Comparison of ENCODE assay signal across 11 cellular contexts in genomic region chr17:37273419-37274051, GRCh38.
A peak's percentile ranks its signal among the peaks of the same experiment; 100 is the strongest.
DNase-seq lines count a peak whose midpoint lies in the region; ATAC-seq and TF ChIP-seq lines count a peak whose summit lies in the region.
"Had no signal": no experiment of that assay in that cellular context is flagged by ENCODE, and none has a peak within 500 bp of the region (broad histone marks: within the 10 kb centered on the region; RNA-seq: fewer than 3 reads in every experiment).

No MANE protein-coding gene starts in this region.

- H3K36me3 ChIP-seq in Caco-2 (ENCODE audit: control insufficient read depth, insufficient read depth, low read length) = peaks cover 3% of the 10 kb centered on the region; the same call in 1 of the 2 replicates

- H3K4me1 Mint-ChIP-seq in activated T-cell treated with anti-CD3 and anti-CD28 coated beads, Interleukin-2, amount 50 U/mL, for 72 hours (ENCODE audit: low read depth) = no peaks in the 10 kb centered on the region
- H3K4me1 Mint-ChIP-seq in type B pancreatic cell (ENCODE audit: unreplicated experiment) (peaks cover 29% of the 10 kb centered on the region), Caco-2 (ENCODE audit: low read depth, unreplicated experiment) (peaks cover 6% of the 10 kb centered on the region)
- H3K4me1 Mint-ChIP-seq: activated B cell treated with CpG ODN at 0.5 μM for 24 hours had no signal

- no TSS peak for BruUV-seq in Caco-2 (replicated peaks; lab: Mats Ljungman, UMichigan)

- H3K9me3 ChIP-seq in Caco-2 = no peaks in the 10 kb centered on the region

- CTCF ChIA-PET in Caco-2 (lab: Charles Lee) = no interaction called here

- peak in 1 of 2 donors; percentile 21 for ATAC-seq in activated T-cell treated with anti-CD3 and anti-CD28 coated beads, Interleukin-2, amount 50 U/mL, for 72 hours (replicated peaks in 1 of 2)
- ATAC-seq: activated naive CD4-positive, alpha-beta T cell treated with anti-CD3 and anti-CD28 coated beads, Interleukin-2, amount 50 U/mL, for 72 hours; naive thymus-derived CD4-positive, alpha-beta T cell had no signal

- no peak overlapping the region for H3K4me3 Mint-ChIP-seq in activated T-cell treated with anti-CD3 and anti-CD28 coated beads, Interleukin-2, amount 50 U/mL, for 72 hours
- H3K4me3 Mint-ChIP-seq in type B pancreatic cell (no peak overlapping the region), Caco-2 (ENCODE audit: unreplicated experiment) (no peak overlapping the region)
- H3K4me3 Mint-ChIP-seq: activated B cell treated with CpG ODN at 0.5 μM for 24 hours; naive thymus-derived CD4-positive, alpha-beta T cell had no signal

- H3K9me3 Mint-ChIP-seq in activated T-cell treated with anti-CD3 and anti-CD28 coated beads, Interleukin-2, amount 50 U/mL, for 72 hours = no peaks in the 10 kb centered on the region
- H3K9me3 Mint-ChIP-seq in type B pancreatic cell = no peaks in the 10 kb centered on the region
- H3K9me3 Mint-ChIP-seq in Caco-2 (ENCODE audit: unreplicated experiment) = no peaks in the 10 kb centered on the region
- H3K9me3 Mint-ChIP-seq: activated B cell treated with CpG ODN at 0.5 μM for 24 hours; activated naive CD4-positive, alpha-beta T cell treated with anti-CD3 and anti-CD28 coated beads, Interleukin-2, amount 50 U/mL, for 72 hours; naive thymus-derived CD4-positive, alpha-beta T cell had no signal

- H3K4me3 ChIP-seq in fibroblast of villous mesenchyme (ENCODE audit: low read depth, low read length) = peak overlapping the region; percentile 26
- no peak overlapping the region for H3K4me3 ChIP-seq in Caco-2 (ENCODE audit: low read depth, low read length)

- TF ChIP-seq CTCF in fibroblast of villous mesenchyme (IDR thresholded peaks at IDR 0.05; ENCODE audit: insufficient read depth, low read depth, low read length) (no peak), type B pancreatic cell (conservative IDR thresholded peaks at IDR 0.05) (no peak), Caco-2 (IDR thresholded peaks at IDR 0.05; ENCODE audit: insufficient read depth in 1 of 2, low read depth in 1 of 2, low read length in 1 of 2, severe bottlenecking in 1 of 2, unreplicated experiment in 1 of 2) (no peak)

- H3K27ac Mint-ChIP-seq in activated T-cell treated with anti-CD3 and anti-CD28 coated beads, Interleukin-2, amount 50 U/mL, for 72 hours = peak overlapping the region; percentile 28
- H3K27ac Mint-ChIP-seq in type B pancreatic cell (peak overlapping the region; percentile 64), Caco-2 (ENCODE audit: unreplicated experiment) (no peak overlapping the region)
- H3K27ac Mint-ChIP-seq: activated B cell treated with CpG ODN at 0.5 μM for 24 hours; activated naive CD4-positive, alpha-beta T cell treated with anti-CD3 and anti-CD28 coated beads, Interleukin-2, amount 50 U/mL, for 72 hours had no signal

- H3K4me1 ChIP-seq in Caco-2 = peaks cover 3% of the 10 kb centered on the region; the same call in 1 of the 2 replicates

- peaks cover 9 to 28% of the 10 kb centered on the region in 2 donors for H3K36me3 Mint-ChIP-seq in activated T-cell treated with anti-CD3 and anti-CD28 coated beads, Interleukin-2, amount 50 U/mL, for 72 hours (ENCODE audit: insufficient read depth in 2 of 2)
- H3K36me3 Mint-ChIP-seq in type B pancreatic cell = peaks cover 36% of the 10 kb centered on the region
- peaks cover 71% of the 10 kb centered on the region for H3K36me3 Mint-ChIP-seq in Caco-2 (ENCODE audit: insufficient read depth, unreplicated experiment)

- H3K27me3 ChIP-seq in Caco-2 (replicated peaks; ENCODE audit: control insufficient read depth, insufficient read depth, low read length) = no peaks in the 10 kb centered on the region

- POLR2A ChIA-PET in Caco-2 (lab: Charles Lee) = no interaction called here

- no peaks in the 10 kb centered on the region for H3K27me3 Mint-ChIP-seq in activated T-cell treated with anti-CD3 and anti-CD28 coated beads, Interleukin-2, amount 50 U/mL, for 72 hours (ENCODE audit: low read depth)
- H3K27me3 Mint-ChIP-seq in type B pancreatic cell = no peaks in the 10 kb centered on the region
- no peaks in the 10 kb centered on the region for H3K27me3 Mint-ChIP-seq in Caco-2 (ENCODE audit: insufficient read depth, unreplicated experiment)
- H3K27me3 Mint-ChIP-seq: activated B cell treated with CpG ODN at 0.5 μM for 24 hours; naive thymus-derived CD4-positive, alpha-beta T cell had no signal

- intact Hi-C loops in Caco-2 (cut with micrococcal nuclease; ENCODE audit: unreplicated experiment) = loop anchor here (10.0 kb wide), 1 partner anchor 101 kb away; the partner anchor contains the start of gene C17orf78

- no peak for DNase-seq in activated T-cell treated with anti-CD3 and anti-CD28 coated beads, Interleukin-2, amount 50 U/mL, for 72 hours
- no peak for DNase-seq in activated T-cell treated with anti-CD3 and anti-CD28 coated beads, Interleukin-2, amount 50 U/mL, for 48 hours
- DNase-seq in RPMI8226 = peak; percentile 31
- DNase-seq in fibroblast of villous mesenchyme (ENCODE audit: low read depth) = peak; percentile 99
- DNase-seq in type B pancreatic cell (ENCODE audit: extremely low spot score, unreplicated experiment) = no peak
- DNase-seq in Caco-2 = no peak
- no peak for DNase-seq in stimulated activated naive CD4-positive, alpha-beta T cell treated with Interleukin-2 at 50 U/mL for 16 hours (lab: John Stamatoyannopoulos, UW)
- DNase-seq in islet precursor cell = no peak
- DNase-seq: activated B cell treated with CpG ODN at 0.5 μM for 24 hours; naive thymus-derived CD4-positive, alpha-beta T cell had no signal

Comparison
In these comparisons a context has a peak if more than half of its experiments do, and no peak if none do; other contexts are left out.
1. DNase-seq: peak in RPMI8226 (single experiment) and fibroblast of villous mesenchyme (single experiment); none in activated T-cell treated with anti-CD3 and anti-CD28 coated beads, Interleukin-2, amount 50 U/mL, for 72 hours (0 of 2), activated T-cell treated with anti-CD3 and anti-CD28 coated beads, Interleukin-2, amount 50 U/mL, for 48 hours (0 of 2), type B pancreatic cell (single experiment), Caco-2 (0 of 2), stimulated activated naive CD4-positive, alpha-beta T cell treated with Interleukin-2 at 50 U/mL for 16 hours (single experiment) and islet precursor cell (single experiment).